ENCODE assay signal across 18 cellular contexts in the genomic region with DNA sequence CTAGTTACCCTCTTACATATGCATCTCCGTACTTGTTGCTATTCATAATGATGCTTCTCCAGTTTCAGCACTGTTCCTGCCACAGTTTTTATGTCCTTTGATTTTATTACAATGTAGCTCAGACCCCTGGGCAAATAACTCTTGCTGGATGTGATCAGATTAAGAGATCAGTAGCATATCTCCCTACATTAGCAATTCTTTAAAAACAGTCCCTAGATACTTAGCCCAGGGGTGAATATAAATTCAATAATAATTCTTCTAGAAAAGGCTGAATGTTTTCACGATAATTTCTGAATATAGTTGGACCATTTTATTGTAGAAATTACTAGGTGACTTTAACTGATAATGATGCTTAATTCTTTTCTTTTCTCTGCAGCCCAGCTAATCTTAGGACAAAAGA.
DNase-seq lines count a peak whose midpoint lies in the region; ATAC-seq, FAIRE-seq and TF ChIP-seq lines count a peak whose summit lies in the region.
"Had no signal": no experiment of that assay in that cellular context is flagged by ENCODE, and none has a peak within 500 bp of the region (broad histone marks: within the 10 kb centered on the region; RNA-seq: fewer than 3 reads in every experiment).

No MANE protein-coding gene starts in this region.

- H3K9me3 ChIP-seq in WERI-Rb-1 (ENCODE audit: severe bottlenecking), result peaks cover 4% of the 10 kb centered on the region
- peaks cover 0 to 3% of the 10 kb centered on the region in 2 donors for H3K9me3 ChIP-seq in left lung
- H3K9me3 ChIP-seq: BLaER1 treated with 17β-estradiol and CSF1 and Interleukin-3, amounts not matched to agents 10 nM and 100 nM had no signal

- no peaks in the 10 kb centered on the region for H3K4me1 ChIP-seq in left lung
- H3K4me1 ChIP-seq: BLaER1 treated with 17β-estradiol and CSF1 and Interleukin-3, amounts not matched to agents 10 nM and 100 nM had no signal

- FAIRE-seq in D721Med (lab: Jason Lieb, UNC), result peak; percentile 94
- FAIRE-seq: GM12878, GM18507, H54, HepG2, HTR-8/SVneo had no signal

- no peaks in the 10 kb centered on the region for H3K36me3 ChIP-seq in WERI-Rb-1
- no peaks in the 10 kb centered on the region for H3K36me3 ChIP-seq in left lung
- H3K36me3 ChIP-seq: BLaER1 treated with 17β-estradiol and CSF1 and Interleukin-3, amounts not matched to agents 10 nM and 100 nM had no signal

- peak overlapping the region; percentile 56 for H3K27ac ChIP-seq in WERI-Rb-1
- H3K27ac ChIP-seq in left lung, result no peak overlapping the region
- H3K27ac ChIP-seq: BLaER1 treated with 17β-estradiol and CSF1 and Interleukin-3, amounts not matched to agents 10 nM and 100 nM; GM23248 had no signal

- ATAC-seq in left lung (no peak), HG02981 (IDR thresholded peaks at IDR 0.05; ENCODE audit: unreplicated experiment) (no peak), left colon (no peak)
- ATAC-seq: GM12878, HepG2 had no signal

- TF ChIP-seq CTCF in D721Med (IDR thresholded peaks at IDR 0.05; ENCODE audit: insufficient read depth, missing control alignments), result no peak
- no peak for TF ChIP-seq CTCF in WERI-Rb-1 (IDR thresholded peaks at IDR 0.05; ENCODE audit: low read depth, low read length)
- TF ChIP-seq CTCF in left lung (IDR thresholded peaks at IDR 0.05), result no peak

- DNase-seq in D721Med (ENCODE audit: insufficient read length, low spot score) (peak; percentile 16), NCI-H146 treated with DMSO at 0.1 percent for 48 hours (lab: John Stamatoyannopoulos, UW; ENCODE audit: unreplicated experiment) (peak; percentile 80), NCI-H82 treated with DMSO at 0.1 percent for 48 hours (lab: John Stamatoyannopoulos, UW; ENCODE audit: unreplicated experiment) (peak; percentile 58), WERI-Rb-1 (no peak), left lung (no peak), left colon (no peak)
- DNase-seq: ACHN; Calu3; CD4-positive, CD25-positive, alpha-beta regulatory T cell; DMS79; GM23248 had no signal

- H3K27me3 ChIP-seq in WERI-Rb-1 (ENCODE audit: insufficient read depth, low read depth, severe bottlenecking) (no peaks in the 10 kb centered on the region), left lung (no peaks in the 10 kb centered on the region)
- H3K27me3 ChIP-seq: BLaER1 treated with 17β-estradiol and CSF1 and Interleukin-3, amounts not matched to agents 10 nM and 100 nM had no signal

- intact Hi-C loops in left lung (cut with DNase I) (no loop called here), left colon (cut with DNase I, micrococcal nuclease) (no loop called here)

- no peak overlapping the region for H3K4me3 ChIP-seq in WERI-Rb-1 (ENCODE audit: low read depth, low read length)
- H3K4me3 ChIP-seq in left lung, result no peak overlapping the region
- H3K4me3 ChIP-seq: BLaER1 treated with 17β-estradiol and CSF1 and Interleukin-3, amounts not matched to agents 10 nM and 100 nM; GM12878; GM23248 had no signal

Comparison
In these comparisons a context has a peak if more than half of its experiments do, and no peak if none do; other contexts are left out.
1. DNase-seq: peak in D721Med (single experiment), NCI-H146 treated with DMSO at 0.1 percent for 48 hours (single experiment) and NCI-H82 treated with DMSO at 0.1 percent for 48 hours (single experiment); none in WERI-Rb-1 (single experiment), left lung (0 of 2) and left colon (0 of 2).